In genomic region chr16:30186782-30187555, GRCh38 we compare ENCODE assay signal across 8 cellular contexts. TPM values are rescaled to one million over a fixed set of nuclear protein-coding genes. Genes with fewer than 3 reads are reported as not detected.
DNase-seq lines count a peak whose midpoint lies in the region; ATAC-seq and TF ChIP-seq lines count a peak whose summit lies in the region.

No MANE protein-coding gene starts in this region.

- peaks cover 6% of the 10 kb centered on the region for H3K36me3 ChIP-seq in RWPE2 (ENCODE audit: low read depth)
- no peaks in the 10 kb centered on the region for H3K36me3 ChIP-seq in cardiac muscle cell
- no peaks in the 10 kb centered on the region for H3K36me3 ChIP-seq in gastrocnemius medialis

- H3K36me3 Mint-ChIP-seq in activated naive CD4-positive, alpha-beta T cell treated with anti-CD3 and anti-CD28 coated beads, Interleukin-2, amount 50 U/mL, for 24 hours: peaks cover 12% of the 10 kb centered on the region

- H3K27ac Mint-ChIP-seq in activated naive CD4-positive, alpha-beta T cell treated with anti-CD3 and anti-CD28 coated beads, Interleukin-2, amount 50 U/mL, for 24 hours: peak overlapping the region; percentile 97

- in situ Hi-C loops in gastrocnemius medialis (cut with MboI; ENCODE audit: low sequenced_read_pairs in 4 of 4): loop anchor here in 1 of 4 donors (10.0 kb wide), 2 partner anchors 82 to 142 kb away; no protein-coding TSS in a partner anchor

- H3K4me1 Mint-ChIP-seq in activated naive CD4-positive, alpha-beta T cell treated with anti-CD3 and anti-CD28 coated beads, Interleukin-2, amount 50 U/mL, for 24 hours: peaks cover 24% of the 10 kb centered on the region

- no peaks in the 10 kb centered on the region for H3K27me3 ChIP-seq in RWPE2 (ENCODE audit: insufficient read depth, poor library complexity, severe bottlenecking)
- H3K27me3 ChIP-seq in cardiac muscle cell: no peaks in the 10 kb centered on the region
- H3K27me3 ChIP-seq in gastrocnemius medialis: no peaks in the 10 kb centered on the region

- H3K9me3 Mint-ChIP-seq in activated naive CD4-positive, alpha-beta T cell treated with anti-CD3 and anti-CD28 coated beads, Interleukin-2, amount 50 U/mL, for 24 hours: no peaks in the 10 kb centered on the region

- ATAC-seq in RWPE2 (ENCODE audit: low read depth): no peak
- no peak for ATAC-seq in gastrocnemius medialis

- H3K4me3 Mint-ChIP-seq in activated naive CD4-positive, alpha-beta T cell treated with anti-CD3 and anti-CD28 coated beads, Interleukin-2, amount 50 U/mL, for 24 hours: peak overlapping the region; percentile 96

- no peaks in the 10 kb centered on the region for H3K27me3 Mint-ChIP-seq in activated naive CD4-positive, alpha-beta T cell treated with anti-CD3 and anti-CD28 coated beads, Interleukin-2, amount 50 U/mL, for 24 hours

- H3K4me1 ChIP-seq in RWPE2 (ENCODE audit: insufficient read depth, poor library complexity, severe bottlenecking) (no peaks in the 10 kb centered on the region), cardiac muscle cell (ENCODE audit: low read depth) (no peaks in the 10 kb centered on the region), gastrocnemius medialis (peaks cover 3 to 7% of the 10 kb centered on the region in 2 donors)

- intact Hi-C loops in gastrocnemius medialis (cut with DNase I; ENCODE audit: low total_unique reads): no loop called here

- H3K4me3 ChIP-seq in GM12875 (ENCODE audit: low read depth, low read length) (peak overlapping the region; percentile 95), RWPE2 (ENCODE audit: severe bottlenecking) (no peak overlapping the region), cardiac muscle cell (no peak overlapping the region), gastrocnemius medialis (no peak overlapping the region)

- DNase-seq in RWPE2 (ENCODE audit: low spot score): peak; percentile 51
- peak; percentile 51 to 76 for DNase-seq in cardiac muscle cell (ENCODE audit: low read depth in 1 of 2, low spot score in 1 of 2)
- DNase-seq in gastrocnemius medialis: peak; percentile 40 to 57
- no peak for DNase-seq in SKM-1 (lab: John Stamatoyannopoulos, UW; ENCODE audit: unreplicated experiment)
- no peak for DNase-seq in H4 (ENCODE audit: low spot score)
- no peak for DNase-seq in SKM-1 treated with dmso at 0.1 percent for 144 hours (lab: John Stamatoyannopoulos, UW; ENCODE audit: unreplicated experiment)

- TF ChIP-seq CTCF in GM12875 (IDR thresholded peaks at IDR 0.05; ENCODE audit: borderline replicate concordance, insufficient read depth, low read depth, low read length) (peak; percentile 91), RWPE2 (IDR thresholded peaks at IDR 0.05; ENCODE audit: poor library complexity, severe bottlenecking) (peak; percentile 67), cardiac muscle cell (IDR thresholded peaks at IDR 0.05; ENCODE audit: low read depth, low read length) (peak; percentile 73), gastrocnemius medialis (IDR thresholded peaks at IDR 0.05 in 4 of 5, conservative IDR thresholded peaks at IDR 0.05 in 1 of 5) (peak; percentile 35 to 78 (median 68))

- H3K27ac ChIP-seq in RWPE2 (ENCODE audit: poor library complexity, severe bottlenecking) (no peak overlapping the region), cardiac muscle cell (no peak overlapping the region), gastrocnemius medialis (no peak overlapping the region)

- no peak for TF ChIP-seq POLR2A in gastrocnemius medialis (IDR thresholded peaks at IDR 0.05)

- no peaks in the 10 kb centered on the region for H3K9me3 ChIP-seq in RWPE2 (ENCODE audit: severe bottlenecking)
- no peaks in the 10 kb centered on the region for H3K9me3 ChIP-seq in cardiac muscle cell (ENCODE audit: low read depth)
- H3K9me3 ChIP-seq in gastrocnemius medialis: no peaks in the 10 kb centered on the region

RNA-seq across cellular contexts. Expression of gene CORO1A, which starts 3.6 kb away (rescaled TPM):
- total RNA-seq in cardiac muscle cell (0.92 and 3.2 TPM in 2 replicates), gastrocnemius medialis (1 to 10 TPM in 3 of 4 donors, under 1 TPM in 1; 0.44 to 8.9 (median 5.8) TPM)
- 2.0 and 3.4 TPM in 2 replicates for polyA plus RNA-seq in cardiac muscle cell
- total RNA-seq in H4 (2014; rRNA removed; shearing (Covaris generic)): 7.3 and 7.9 TPM in 2 replicates

RNA-seq across cellular contexts. Expression of gene BOLA2B, which starts 6.5 kb away (rescaled TPM):
- total RNA-seq in cardiac muscle cell (254 and 290 TPM in 2 replicates), gastrocnemius medialis (100 to 1,000 TPM in 3 of 4 donors, 10 to 100 TPM in 1; 96.7 to 228 (median 140) TPM)
- 89.4 and 146 TPM in 2 replicates for polyA plus RNA-seq in cardiac muscle cell
- 177 and 278 TPM in 2 replicates for total RNA-seq in H4 (2014; rRNA removed; shearing (Covaris generic))

RNA-seq across cellular contexts. Expression of gene SLX1A, which starts 6.7 kb away (rescaled TPM):
- 61.6 and 76.1 TPM in 2 replicates for total RNA-seq in cardiac muscle cell
- 67.3 and 85.1 TPM in 2 replicates for polyA plus RNA-seq in cardiac muscle cell
- total RNA-seq in gastrocnemius medialis: 100 to 1,000 TPM in 1 of 4 donors, 10 to 100 TPM in 3; 23.6 to 103 (median 45.7) TPM
- total RNA-seq in H4 (2014; rRNA removed; shearing (Covaris generic)): 24.7 and 61.0 TPM in 2 replicates

RNA-seq across cellular contexts. Expression of gene SULT1A3, which starts 12.1 kb away (rescaled TPM):
- total RNA-seq in cardiac muscle cell: 3.7 and 4.2 TPM in 2 replicates
- 7.7 and 17.1 TPM in 2 replicates for polyA plus RNA-seq in cardiac muscle cell
- 10 to 100 TPM in 1 of 4 donors, 1 to 10 TPM in 2, not detected in 1; 4.9 to 11.3 (median 9.2) TPM for total RNA-seq in gastrocnemius medialis
- total RNA-seq in H4 (2014; rRNA removed; shearing (Covaris generic)): 2.3 and 4.0 TPM in 2 replicates

Comparison
In these comparisons a context has a peak if more than half of its experiments do, and no peak if none do; other contexts are left out.
1. DNase-seq: peak in RWPE2 (single experiment), cardiac muscle cell (2 of 2) and gastrocnemius medialis (2 of 2); none in SKM-1 (single experiment), H4 (single experiment) and SKM-1 treated with dmso at 0.1 percent for 144 hours (single experiment).
2. Peak in every context shown above with its lines, with median percentiles within 50 percentile points of each other: CTCF ChIP-seq.